Comparison of ENCODE assay signal across 10 cellular contexts in genomic region chr15:89492111-89492641, GRCh38. TPM values are rescaled to one million over a fixed set of nuclear protein-coding genes. Genes with fewer than 3 reads are reported as not detected.
DNase-seq lines count a peak whose midpoint lies in the region; ATAC-seq and TF ChIP-seq lines count a peak whose summit lies in the region.
"Had no signal": no experiment of that assay in that cellular context is flagged by ENCODE, and none has a peak within 500 bp of the region (broad histone marks: within the 10 kb centered on the region; RNA-seq: fewer than 3 reads in every experiment).

No MANE protein-coding gene starts in this region.

- H3K4me3 ChIP-seq in GM12875 (ENCODE audit: low read depth, low read length): no peak overlapping the region

- H3K4me3 Mint-ChIP-seq in glutamatergic neuron (ENCODE audit: unreplicated experiment): no peak overlapping the region
- H3K4me3 Mint-ChIP-seq in natural killer cell: no peak overlapping the region
- H3K4me3 Mint-ChIP-seq: stimulated activated memory B cell treated with anti-CD40 and anti-IgM and Interleukin-4, amounts not matched to agents 10 μg/mL and 1 μg/mL and 100 μg/mL, for 72 hours had no signal

- CTCF ChIA-PET in RWPE1 (lab: Yijun Ruan, JAX): interaction anchor here (0.6 to 1.3 kb wide), 4 partner anchors 21 to 490 kb away, joined by 3 to 4 read pairs (median 4); no protein-coding TSS in a partner anchor

- intact Hi-C loops in natural killer cell (cut with micrococcal nuclease): no loop called here

- ATAC-seq in natural killer cell: no peak
- ATAC-seq in HG02970 (IDR thresholded peaks at IDR 0.05; ENCODE audit: low FRiP score, unreplicated experiment): no peak
- ATAC-seq: stimulated activated memory B cell treated with anti-CD40 and anti-IgM and Interleukin-4, amounts not matched to agents 10 μg/mL and 1 μg/mL and 100 μg/mL, for 72 hours had no signal

- no peaks in the 10 kb centered on the region for H3K9me3 Mint-ChIP-seq in glutamatergic neuron (ENCODE audit: unreplicated experiment)
- no peaks in the 10 kb centered on the region for H3K9me3 Mint-ChIP-seq in natural killer cell
- H3K9me3 Mint-ChIP-seq: stimulated activated memory B cell treated with anti-CD40 and anti-IgM and Interleukin-4, amounts not matched to agents 10 μg/mL and 1 μg/mL and 100 μg/mL, for 72 hours had no signal

- H3K27ac ChIP-seq in C4-2B: no peak overlapping the region
- H3K27ac ChIP-seq in RWPE1: no peak overlapping the region

- H3K36me3 Mint-ChIP-seq in glutamatergic neuron (ENCODE audit: unreplicated experiment) (peaks cover 4% of the 10 kb centered on the region), natural killer cell (no peaks in the 10 kb centered on the region)
- H3K36me3 Mint-ChIP-seq: stimulated activated memory B cell treated with anti-CD40 and anti-IgM and Interleukin-4, amounts not matched to agents 10 μg/mL and 1 μg/mL and 100 μg/mL, for 72 hours had no signal

- H3K27me3 Mint-ChIP-seq in glutamatergic neuron (ENCODE audit: unreplicated experiment) (peaks cover 9% of the 10 kb centered on the region), natural killer cell (ENCODE audit: low read depth in 2 of 2) (peaks cover 13 to 41% of the 10 kb centered on the region in 2 donors)

- peaks cover 4% of the 10 kb centered on the region for H3K4me1 Mint-ChIP-seq in glutamatergic neuron (ENCODE audit: low read depth, unreplicated experiment)
- peaks cover 8 to 9% of the 10 kb centered on the region in 2 donors for H3K4me1 Mint-ChIP-seq in natural killer cell

- DNase-seq in RWPE1 (ENCODE audit: low spot score) (peak; percentile 27), glutamatergic neuron (peak; percentile 53), natural killer cell (no peak), superior temporal gyrus (ENCODE audit: extremely low spot score) (no peak)
- no peak for DNase-seq in activated CD8-positive, alpha-beta memory T cell treated with anti-CD3 and anti-CD28 coated beads for 24 hours

- POLR2A ChIA-PET in RWPE1 (lab: Yijun Ruan, JAX; ENCODE audit: low non-redundant PET): no interaction called here

- peak; percentile 34 for TF ChIP-seq CTCF in C4-2B (conservative IDR thresholded peaks at IDR 0.05)
- peak; percentile 48; the same call in 1 of the 2 replicates for TF ChIP-seq CTCF in GM12875 (IDR thresholded peaks at IDR 0.05; ENCODE audit: borderline replicate concordance, insufficient read depth, low read depth, low read length)
- peak; percentile 41; the same call in 1 of the 2 replicates for TF ChIP-seq CTCF in RWPE1 (conservative IDR thresholded peaks at IDR 0.05; ENCODE audit: low read depth)
- peak; percentile 46 for TF ChIP-seq CTCF in glutamatergic neuron (IDR thresholded peaks at IDR 0.05; ENCODE audit: partially characterized antibody, unreplicated experiment)
- no peak for TF ChIP-seq CTCF in natural killer cell (IDR thresholded peaks at IDR 0.05)

- H3K27ac Mint-ChIP-seq in glutamatergic neuron (ENCODE audit: unreplicated experiment) (no peak overlapping the region), natural killer cell (no peak overlapping the region)
- H3K27ac Mint-ChIP-seq: stimulated activated memory B cell treated with anti-CD40 and anti-IgM and Interleukin-4, amounts not matched to agents 10 μg/mL and 1 μg/mL and 100 μg/mL, for 72 hours had no signal

RNA-seq across cellular contexts. Expression of gene RHCG, which starts 4.2 kb away (rescaled TPM):
- total RNA-seq in glutamatergic neuron (ENCODE audit: unreplicated experiment): not detected
- total RNA-seq in natural killer cell: not detected
- total RNA-seq: RPMI7951 had no signal

Comparison
In these comparisons a context has a peak if more than half of its experiments do, and no peak if none do; other contexts are left out.
1. DNase-seq: peak in RWPE1 (single experiment) and glutamatergic neuron (single experiment); none in natural killer cell (single experiment), superior temporal gyrus (single experiment) and activated CD8-positive, alpha-beta memory T cell treated with anti-CD3 and anti-CD28 coated beads for 24 hours (single experiment).